In the genomic region with DNA sequence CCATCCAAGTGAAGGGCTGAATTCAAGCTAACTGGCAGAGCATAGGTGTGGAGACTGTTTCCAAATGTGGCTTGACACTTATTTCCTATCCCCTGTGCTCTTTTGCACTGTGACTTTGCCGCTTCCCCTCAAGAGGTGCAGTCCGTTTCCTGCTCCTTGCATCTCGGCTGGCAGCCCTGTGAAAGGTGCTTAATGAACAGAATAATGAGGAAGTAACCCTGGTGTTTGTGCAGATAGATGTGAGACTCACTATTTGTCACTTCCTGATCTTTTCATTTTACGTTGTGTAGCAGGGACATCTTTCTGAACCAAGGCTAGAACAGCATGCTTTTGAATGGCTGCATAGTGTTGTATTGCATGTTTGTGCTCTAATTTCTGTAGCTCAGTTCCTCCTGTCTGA, we compare ENCODE assay signal across 11 cellular contexts.
DNase-seq lines count a peak whose midpoint lies in the region; ATAC-seq lines count a peak whose summit lies in the region.
"Had no signal": no experiment of that assay in that cellular context is flagged by ENCODE, and none has a peak within 500 bp of the region (broad histone marks: within the 10 kb centered on the region; RNA-seq: fewer than 3 reads in every experiment).

No MANE protein-coding gene starts in this region.

- DNase-seq in ELR (ENCODE audit: low read depth) (peak; percentile 47), NOMO-1 (lab: John Stamatoyannopoulos, UW; ENCODE audit: unreplicated experiment in 2 of 2) (peak; percentile 78 to 86), epithelial cell of prostate (ENCODE audit: low read depth, low spot score) (no peak), NCI-H1436 (lab: John Stamatoyannopoulos, UW) (no peak), GM23248 (no peak)
- DNase-seq in stimulated activated CD4-positive, alpha-beta T cell treated with anti-CD3 and anti-CD28 coated beads, Interleukin-15, amount 100 ng/mL, for 24 hours: no peak
- DNase-seq: DMS79 treated with DMSO at 0.1 percent for 48 hours, GOT3, IMR-90 had no signal

- in situ Hi-C loops in GM23248 (cut with MboI): no loop called here

- peaks cover 39% of the 10 kb centered on the region for H3K36me3 ChIP-seq in GM23248 (ENCODE audit: low read depth)

- no peaks in the 10 kb centered on the region for H3K27me3 ChIP-seq in GM23248 (replicated peaks; ENCODE audit: insufficient read depth)

- H3F3A ChIP-seq in GM23248 (ENCODE audit: insufficient read depth): no peaks in the 10 kb centered on the region

- H3K9me2 ChIP-seq in GM23248 (ENCODE audit: insufficient read depth): no peaks in the 10 kb centered on the region

- H3K4me2 ChIP-seq in GM23248 (ENCODE audit: unreplicated experiment): no peak overlapping the region

- peaks cover 2% of the 10 kb centered on the region; the same call in 1 of the 2 replicates for H3K79me2 ChIP-seq in GM23248 (ENCODE audit: insufficient read depth)

- no peak overlapping the region for H2AFZ ChIP-seq in GM23248

- 74 to 86% methylated on average over 4 of the region's 4 CpGs for WGBS in GM23248 (ENCODE audit: low coverage in 1 of 2, low lambda C conversion rate in 2 of 2, missing lambda C conversion rate in 2 of 2), 2 experiments

- no peak overlapping the region for H3K4me3 ChIP-seq in GM23248

- H3K9ac ChIP-seq in GM23248: no peak overlapping the region

- H3K27ac ChIP-seq in epithelial cell of prostate (peak overlapping the region; percentile 24), GM23248 (no peak overlapping the region)

- H3K9me3 ChIP-seq in GM23248 (ENCODE audit: low read depth): no peaks in the 10 kb centered on the region

- H3K4me1 ChIP-seq in GM23248 (ENCODE audit: insufficient read depth): no peaks in the 10 kb centered on the region

- no peaks in the 10 kb centered on the region for H4K20me1 ChIP-seq in GM23248 (ENCODE audit: insufficient read depth)

- ATAC-seq in GM19328 (IDR thresholded peaks at IDR 0.05; ENCODE audit: unreplicated experiment) (peak; percentile 70), GM19467 (IDR thresholded peaks at IDR 0.05; ENCODE audit: unreplicated experiment) (no peak)

Comparison
In these comparisons a context has a peak if more than half of its experiments do, and no peak if none do; other contexts are left out.
1. DNase-seq: peak in ELR (single experiment) and NOMO-1 (2 of 2); none in epithelial cell of prostate (single experiment), NCI-H1436 (single experiment), GM23248 (single experiment) and stimulated activated CD4-positive, alpha-beta T cell treated with anti-CD3 and anti-CD28 coated beads, Interleukin-15, amount 100 ng/mL, for 24 hours (single experiment).